8 cellular contexts compared by ENCODE assay signal in genomic region chr16:48384305-48384981, GRCh38. TPM values are rescaled to one million over a fixed set of nuclear protein-coding genes. Genes with fewer than 3 reads are reported as not detected.
DNase-seq lines count a peak whose midpoint lies in the region; ATAC-seq and TF ChIP-seq lines count a peak whose summit lies in the region.

No MANE protein-coding gene starts in this region.

- H3K9me3 ChIP-seq in esophagus muscularis mucosa (no peaks in the 10 kb centered on the region), muscle layer of duodenum (ENCODE audit: control insufficient read depth in 1 of 2, low read length in 2 of 2) (no peaks in the 10 kb centered on the region)

- no peaks in the 10 kb centered on the region for H3K27me3 Mint-ChIP-seq in activated T-helper 1 cell treated with anti-CD3 and anti-CD28 coated beads, Interleukin-12 subunit alpha, Interleukin-12 subunit beta, Interleukin-2, Interleukin-4 antibody, amounts not matched to agents 30 ng/mL and 10 ng/mL and 1 ng/mL, durations not matched to agents 14 hours and 24 hours and 36 hours (ENCODE audit: insufficient read depth)

- no peaks in the 10 kb centered on the region for H3K36me3 ChIP-seq in esophagus muscularis mucosa
- H3K36me3 ChIP-seq in muscle layer of duodenum (ENCODE audit: control insufficient read depth in 1 of 2, insufficient read depth in 2 of 2, low read length in 2 of 2): peaks cover 0 to 11% of the 10 kb centered on the region in 2 donors
- no peaks in the 10 kb centered on the region for H3K36me3 ChIP-seq in urinary bladder (ENCODE audit: insufficient read depth)

- H3K4me1 Mint-ChIP-seq in activated T-helper 1 cell treated with anti-CD3 and anti-CD28 coated beads, Interleukin-12 subunit alpha, Interleukin-12 subunit beta, Interleukin-2, Interleukin-4 antibody, amounts not matched to agents 30 ng/mL and 10 ng/mL and 1 ng/mL, durations not matched to agents 14 hours and 24 hours and 36 hours (ENCODE audit: low read depth): peaks cover 38% of the 10 kb centered on the region

- intact Hi-C loops in activated T-helper 1 cell treated with anti-CD3 and anti-CD28 coated beads, Interleukin-12 subunit alpha, Interleukin-12 subunit beta, Interleukin-2, Interleukin-4 antibody, amounts not matched to agents 30 ng/mL and 10 ng/mL and 1 ng/mL, durations not matched to agents 14 hours and 24 hours and 36 hours (cut with micrococcal nuclease): loop anchor here (1.0 to 10.0 kb wide), 5 partner anchors 18 to 1554 kb away; partner anchors contain the start of genes C16orf87, DNAJA2 and LONP2
- intact Hi-C loops in esophagus muscularis mucosa (cut with DNase I): no loop called here

- DNase-seq in AG04449 (ENCODE audit: low read depth, low spot score) (no peak), NCI-H1105 treated with DMSO at 0.1 percent for 48 hours (lab: John Stamatoyannopoulos, UW) (peak; percentile 66), esophagus muscularis mucosa (ENCODE audit: extremely low spot score) (no peak)
- DNase-seq in activated T-helper 1 cell treated with anti-CD3 and anti-CD28 coated beads, Interleukin-12 subunit alpha, Interleukin-12 subunit beta, Interleukin-2, Interleukin-4 antibody, amounts not matched to agents 30 ng/mL and 10 ng/mL and 1 ng/mL, durations not matched to agents 14 hours and 24 hours and 36 hours (ENCODE audit: low spot score): peak; percentile 33

- H3K4me1 ChIP-seq in esophagus muscularis mucosa (peaks cover 37 to 54% (median 52%) of the 10 kb centered on the region in 4 donors), muscle layer of duodenum (ENCODE audit: control insufficient read depth in 1 of 2, insufficient read depth in 2 of 2, low read length in 2 of 2) (peaks cover 5 to 17% of the 10 kb centered on the region in 2 donors), urinary bladder (ENCODE audit: insufficient read depth) (peaks cover 2% of the 10 kb centered on the region)

- no peaks in the 10 kb centered on the region for H3K9me3 Mint-ChIP-seq in activated T-helper 1 cell treated with anti-CD3 and anti-CD28 coated beads, Interleukin-12 subunit alpha, Interleukin-12 subunit beta, Interleukin-2, Interleukin-4 antibody, amounts not matched to agents 30 ng/mL and 10 ng/mL and 1 ng/mL, durations not matched to agents 14 hours and 24 hours and 36 hours

- CTCF ChIA-PET in AG04449 (lab: Yijun Ruan, JAX): interaction anchor here (1.4 to 2.4 kb wide), 3 partner anchors 17 to 239 kb away, joined by 5 to 13 read pairs (median 5); no protein-coding TSS in a partner anchor

- H3K27me3 ChIP-seq in esophagus muscularis mucosa (no peaks in the 10 kb centered on the region), muscle layer of duodenum (ENCODE audit: low read depth, low read length) (no peaks in the 10 kb centered on the region)

- peak overlapping the region; percentile 95 for H3K27ac Mint-ChIP-seq in activated T-helper 1 cell treated with anti-CD3 and anti-CD28 coated beads, Interleukin-12 subunit alpha, Interleukin-12 subunit beta, Interleukin-2, Interleukin-4 antibody, amounts not matched to agents 30 ng/mL and 10 ng/mL and 1 ng/mL, durations not matched to agents 14 hours and 24 hours and 36 hours

- ATAC-seq in HG02678 (IDR thresholded peaks at IDR 0.05; ENCODE audit: unreplicated experiment): peak; percentile 49

- no peak for TF ChIP-seq EP300 in esophagus muscularis mucosa (IDR thresholded peaks at IDR 0.05)

- H3K4me3 Mint-ChIP-seq in activated T-helper 1 cell treated with anti-CD3 and anti-CD28 coated beads, Interleukin-12 subunit alpha, Interleukin-12 subunit beta, Interleukin-2, Interleukin-4 antibody, amounts not matched to agents 30 ng/mL and 10 ng/mL and 1 ng/mL, durations not matched to agents 14 hours and 24 hours and 36 hours: peak overlapping the region; percentile 97

- H3K4me3 ChIP-seq in AG04449 (ENCODE audit: low read depth, low read length): peak overlapping the region; percentile 76
- peak overlapping the region; percentile 71 for H3K4me3 ChIP-seq in GM12875 (ENCODE audit: low read depth, low read length)
- peak overlapping the region; percentile 96 to 99 (median 98) for H3K4me3 ChIP-seq in esophagus muscularis mucosa
- H3K4me3 ChIP-seq in muscle layer of duodenum (ENCODE audit: low read depth in 1 of 2, low read length in 2 of 2): peak overlapping the region; percentile 76 to 86
- H3K4me3 ChIP-seq in urinary bladder (ENCODE audit: low read depth, low read length): peak overlapping the region; percentile 99

- H3K27ac ChIP-seq in esophagus muscularis mucosa (replicated peaks in 1 of 4): peak overlapping the region; percentile 99 to 100 (median 99)
- H3K27ac ChIP-seq in muscle layer of duodenum (ENCODE audit: low read length): peak overlapping the region; percentile 87
- peak overlapping the region; percentile 100 for H3K27ac ChIP-seq in urinary bladder (ENCODE audit: low read depth)

- TF ChIP-seq CTCF in AG04449 (IDR thresholded peaks at IDR 0.05; ENCODE audit: insufficient read depth, low read length, missing control alignments): no peak
- no peak for TF ChIP-seq CTCF in GM12875 (IDR thresholded peaks at IDR 0.05; ENCODE audit: borderline replicate concordance, insufficient read depth, low read depth, low read length)
- TF ChIP-seq CTCF in esophagus muscularis mucosa (IDR thresholded peaks at IDR 0.05): no peak

- under 1% methylated on average over 14 of the region's 72 CpGs for WGBS in esophagus muscularis mucosa
- WGBS in urinary bladder: under 1% methylated on average over 71 of the region's 72 CpGs

- POLR2A ChIA-PET in AG04449 (lab: Yijun Ruan, JAX): interaction anchor here (0.5 to 1.5 kb wide), 2 partner anchors 9 to 18 kb away, joined by 4 to 8 read pairs; no protein-coding TSS in a partner anchor

- TF ChIP-seq POLR2A in esophagus muscularis mucosa (IDR thresholded peaks at IDR 0.05; ENCODE audit: low read depth): no peak

- H3K36me3 Mint-ChIP-seq in activated T-helper 1 cell treated with anti-CD3 and anti-CD28 coated beads, Interleukin-12 subunit alpha, Interleukin-12 subunit beta, Interleukin-2, Interleukin-4 antibody, amounts not matched to agents 30 ng/mL and 10 ng/mL and 1 ng/mL, durations not matched to agents 14 hours and 24 hours and 36 hours (ENCODE audit: low read depth): peaks cover 3% of the 10 kb centered on the region

RNA-seq across cellular contexts. Expression of gene SIAH1, which starts 0.8 kb away (rescaled TPM):
- 15.6 and 16.8 TPM in 2 replicates for total RNA-seq in activated T-helper 1 cell treated with anti-CD3 and anti-CD28 coated beads, Interleukin-12 subunit alpha, Interleukin-12 subunit beta, Interleukin-2, Interleukin-4 antibody, amounts not matched to agents 30 ng/mL and 10 ng/mL and 1 ng/mL, durations not matched to agents 14 hours and 24 hours and 36 hours
- total RNA-seq in esophagus muscularis mucosa: 10 to 100 TPM; 21.6 to 31.0 (median 25.9) TPM
- total RNA-seq in urinary bladder: 51.1 TPM
- polyA plus RNA-seq in urinary bladder: 17.2 TPM

Comparison
In these comparisons a context has a peak if more than half of its experiments do, and no peak if none do; other contexts are left out.
1. DNase-seq: peak in NCI-H1105 treated with DMSO at 0.1 percent for 48 hours (single experiment) and activated T-helper 1 cell treated with anti-CD3 and anti-CD28 coated beads, Interleukin-12 subunit alpha, Interleukin-12 subunit beta, Interleukin-2, Interleukin-4 antibody, amounts not matched to agents 30 ng/mL and 10 ng/mL and 1 ng/mL, durations not matched to agents 14 hours and 24 hours and 36 hours (single experiment); none in AG04449 (single experiment) and esophagus muscularis mucosa (single experiment).
2. Peak in every context shown above with its lines, with median percentiles within 50 percentile points of each other: H3K4me3 ChIP-seq and H3K27ac ChIP-seq.